In genomic region chr10:73113543-73113942, GRCh38 we compare ENCODE assay signal across 23 cellular contexts. TPM values are rescaled to one million over a fixed set of nuclear protein-coding genes. Genes with fewer than 3 reads are reported as not detected.
DNase-seq lines count a peak whose midpoint lies in the region; ATAC-seq and TF ChIP-seq lines count a peak whose summit lies in the region.
"Had no signal": no experiment of that assay in that cellular context is flagged by ENCODE, and none has a peak within 500 bp of the region (broad histone marks: within the 10 kb centered on the region; RNA-seq: fewer than 3 reads in every experiment).

No MANE protein-coding gene starts in this region.

- no peak overlapping the region for H3K4me3 Mint-ChIP-seq in activated naive CD8-positive, alpha-beta T cell
- H3K4me3 Mint-ChIP-seq in activated naive CD8-positive, alpha-beta T cell treated with anti-CD3 and anti-CD28 coated beads for 36 hours = no peak overlapping the region
- no peak overlapping the region for H3K4me3 Mint-ChIP-seq in mesothelial cell of epicardium
- H3K4me3 Mint-ChIP-seq: activated CD4-positive, alpha-beta memory T cell treated with anti-CD3 and anti-CD28 coated beads, Interleukin-2, amount 10 ng/mL, durations not matched to agents 7 days and 5 days; activated T-cell treated with anti-CD3 and anti-CD28 coated beads, Interleukin-2, amount 50 U/mL, for 4 hours; CD4-positive, CD25-positive, alpha-beta regulatory T cell; central memory CD8-positive, alpha-beta T cell; stimulated activated naive B cell treated with anti-CD40 and anti-IgM and Interleukin-4, amounts not matched to agents 10 μg/mL and 1 μg/mL and 100 μg/mL, for 72 hours; T-helper 1 cell treated with Interleukin-12 subunit alpha and Interleukin-12 subunit beta and Interleukin-4 antibody, amounts not matched to agents 30 μg/mL and 1 μg/mL, for 36 hours; WTC11 had no signal

- WGBS in smooth muscle cell (ENCODE audit: low lambda C conversion rate) = 56% methylated on average over 1 of the region's 1 CpG

- TSS peak; percentile 38 for BruUV-seq in Panc1 (replicated peaks; lab: Mats Ljungman, UMichigan)

- no peak for TF ChIP-seq CTCF in Panc1 (IDR thresholded peaks at IDR 0.05)
- TF ChIP-seq CTCF in smooth muscle cell (IDR thresholded peaks at IDR 0.05; ENCODE audit: borderline replicate concordance, insufficient read depth, poor library complexity, severe bottlenecking) = no peak
- TF ChIP-seq CTCF in mesothelial cell of epicardium (IDR thresholded peaks at IDR 0.05; ENCODE audit: unreplicated experiment) = no peak

- peaks cover 15% of the 10 kb centered on the region for H3K4me1 Mint-ChIP-seq in activated naive CD8-positive, alpha-beta T cell (ENCODE audit: low read depth)
- H3K4me1 Mint-ChIP-seq in activated naive CD8-positive, alpha-beta T cell treated with anti-CD3 and anti-CD28 coated beads for 36 hours = peaks cover 17% of the 10 kb centered on the region
- H3K4me1 Mint-ChIP-seq in mesothelial cell of epicardium = peaks cover 6% of the 10 kb centered on the region

- no peaks in the 10 kb centered on the region for H3K79me2 ChIP-seq in smooth muscle cell (ENCODE audit: low read depth)

- H3K4me3 ChIP-seq in Panc1 (ENCODE audit: low read depth in 2 of 2, low read length in 2 of 2) = no peak overlapping the region
- H3K4me3 ChIP-seq in smooth muscle cell = no peak overlapping the region
- H3K4me3 ChIP-seq: gastroesophageal sphincter, HAP-1, transverse colon had no signal

- intact Hi-C loops in Panc1 (cut with micrococcal nuclease; ENCODE audit: unreplicated experiment) = no loop called here

- peaks cover 10% of the 10 kb centered on the region for H3K36me3 Mint-ChIP-seq in activated naive CD8-positive, alpha-beta T cell
- H3K36me3 Mint-ChIP-seq in activated naive CD8-positive, alpha-beta T cell treated with anti-CD3 and anti-CD28 coated beads for 36 hours = peaks cover 22% of the 10 kb centered on the region
- peaks cover 13% of the 10 kb centered on the region for H3K36me3 Mint-ChIP-seq in mesothelial cell of epicardium

- H3K9ac ChIP-seq in smooth muscle cell (ENCODE audit: low read depth) = no peak overlapping the region

- H3K4me2 ChIP-seq in smooth muscle cell = no peak overlapping the region

- ATAC-seq in Panc1 (no peak), HG03342 (IDR thresholded peaks at IDR 0.05; ENCODE audit: unreplicated experiment) (no peak), HG02588 (IDR thresholded peaks at IDR 0.05; ENCODE audit: unreplicated experiment) (no peak)
- ATAC-seq: activated T-cell treated with anti-CD3 and anti-CD28 coated beads, Interleukin-2, amount 50 U/mL, for 4 hours; gastroesophageal sphincter; left lung; stimulated activated naive B cell treated with anti-CD40 and anti-IgM and Interleukin-4, amounts not matched to agents 10 μg/mL and 1 μg/mL and 100 μg/mL, for 72 hours; WTC11 had no signal

- H3K27ac Mint-ChIP-seq in activated naive CD8-positive, alpha-beta T cell = peak overlapping the region; percentile 41
- no peak overlapping the region for H3K27ac Mint-ChIP-seq in activated naive CD8-positive, alpha-beta T cell treated with anti-CD3 and anti-CD28 coated beads for 36 hours
- no peak overlapping the region for H3K27ac Mint-ChIP-seq in mesothelial cell of epicardium
- H3K27ac Mint-ChIP-seq: activated CD4-positive, alpha-beta memory T cell treated with anti-CD3 and anti-CD28 coated beads, Interleukin-2, amount 10 ng/mL, durations not matched to agents 7 days and 5 days; CD4-positive, CD25-positive, alpha-beta regulatory T cell; T-helper 1 cell treated with Interleukin-12 subunit alpha and Interleukin-12 subunit beta and Interleukin-4 antibody, amounts not matched to agents 30 μg/mL and 1 μg/mL, for 36 hours; WTC11 had no signal

- CTCF ChIA-PET in Panc1 (lab: Charles Lee) = no interaction called here

- POLR2A ChIA-PET in Panc1 (lab: Charles Lee) = interaction anchor here (1.6 kb wide), 1 partner anchor 17 kb away, joined by 13 read pairs; the partner anchor contains the start of gene P4HA1

- H3K27me3 ChIP-seq in Panc1 (ENCODE audit: control insufficient read depth, insufficient read depth, low read length) (no peaks in the 10 kb centered on the region), smooth muscle cell (ENCODE audit: low read depth) (no peaks in the 10 kb centered on the region)
- H3K27me3 ChIP-seq: gastroesophageal sphincter, left lung, transverse colon had no signal

- no peak for DNase-seq in activated naive CD8-positive, alpha-beta T cell treated with anti-CD3 and anti-CD28 coated beads for 36 hours
- DNase-seq in Panc1 (ENCODE audit: low read depth, low spot score) (no peak), fibroblast of peridontal ligament (ENCODE audit: extremely low read depth) (peak; percentile 48), smooth muscle cell (lab: John Stamatoyannopoulos, UW; ENCODE audit: unreplicated experiment) (no peak), mesothelial cell of epicardium (ENCODE audit: low spot score in 2 of 2, unreplicated experiment in 2 of 2) (no peak)
- DNase-seq: activated CD4-positive, alpha-beta memory T cell treated with anti-CD3 and anti-CD28 coated beads, Interleukin-2, amount 10 ng/mL, durations not matched to agents 7 days and 5 days; activated T-cell treated with anti-CD3 and anti-CD28 coated beads, Interleukin-2, amount 50 U/mL, for 4 hours; CD4-positive, CD25-positive, alpha-beta regulatory T cell; DMS153; left lung; NCI-H1417 treated with DMSO at 0.1 percent for 48 hours; NCI-H2227 treated with DMSO at 0.1 percent for 48 hours; posterior cingulate gyrus; stimulated activated naive B cell treated with anti-CD40 and anti-IgM and Interleukin-4, amounts not matched to agents 10 μg/mL and 1 μg/mL and 100 μg/mL, for 72 hours; transverse colon had no signal

- H3F3A ChIP-seq in smooth muscle cell (ENCODE audit: low read depth) = peaks cover 3% of the 10 kb centered on the region

- H3K9me3 ChIP-seq in Panc1 (ENCODE audit: control insufficient read depth, insufficient read depth, low read depth, low read length) (no peaks in the 10 kb centered on the region), smooth muscle cell (replicated peaks; ENCODE audit: low read depth) (no peaks in the 10 kb centered on the region)
- H3K9me3 ChIP-seq: gastroesophageal sphincter, HAP-1, left lung, transverse colon had no signal

- H3K36me3 ChIP-seq in Panc1 (ENCODE audit: control insufficient read depth, insufficient read depth, low read length) (no peaks in the 10 kb centered on the region), smooth muscle cell (ENCODE audit: low read depth) (no peaks in the 10 kb centered on the region)
- H3K36me3 ChIP-seq: HAP-1, transverse colon had no signal

- no peak overlapping the region for H3K27ac ChIP-seq in Panc1 (ENCODE audit: low read length)
- peak overlapping the region; percentile 36 for H3K27ac ChIP-seq in smooth muscle cell (ENCODE audit: low read depth)
- H3K27ac ChIP-seq: gastroesophageal sphincter, left lung, transverse colon had no signal

- no peaks in the 10 kb centered on the region for H4K20me1 ChIP-seq in smooth muscle cell (ENCODE audit: low read depth)

- in situ Hi-C loops in Panc1 (cut with HindIII; ENCODE audit: low pct_unique_long_range_greater_than_20kb, low sequenced_read_pairs) = no loop called here

- H3K9me3 Mint-ChIP-seq in activated naive CD8-positive, alpha-beta T cell (ENCODE audit: low read depth) = no peaks in the 10 kb centered on the region
- peaks cover 5% of the 10 kb centered on the region for H3K9me3 Mint-ChIP-seq in activated naive CD8-positive, alpha-beta T cell treated with anti-CD3 and anti-CD28 coated beads for 36 hours
- H3K9me3 Mint-ChIP-seq in mesothelial cell of epicardium = peaks cover 3% of the 10 kb centered on the region
- H3K9me3 Mint-ChIP-seq: activated T-cell treated with anti-CD3 and anti-CD28 coated beads, Interleukin-2, amount 50 U/mL, for 4 hours; central memory CD8-positive, alpha-beta T cell had no signal

- H3K4me1 ChIP-seq in Panc1 (ENCODE audit: control insufficient read depth, insufficient read depth, low read length) (peaks cover 11% of the 10 kb centered on the region), smooth muscle cell (ENCODE audit: low read depth) (no peaks in the 10 kb centered on the region)

- H3K27me3 Mint-ChIP-seq in activated naive CD8-positive, alpha-beta T cell = no peaks in the 10 kb centered on the region
- no peaks in the 10 kb centered on the region for H3K27me3 Mint-ChIP-seq in activated naive CD8-positive, alpha-beta T cell treated with anti-CD3 and anti-CD28 coated beads for 36 hours
- H3K27me3 Mint-ChIP-seq in mesothelial cell of epicardium (ENCODE audit: low read depth) = no peaks in the 10 kb centered on the region
- H3K27me3 Mint-ChIP-seq: activated CD4-positive, alpha-beta memory T cell treated with anti-CD3 and anti-CD28 coated beads, Interleukin-2, amount 10 ng/mL, durations not matched to agents 7 days and 5 days; CD4-positive, CD25-positive, alpha-beta regulatory T cell; central memory CD8-positive, alpha-beta T cell; stimulated activated naive B cell treated with anti-CD40 and anti-IgM and Interleukin-4, amounts not matched to agents 10 μg/mL and 1 μg/mL and 100 μg/mL, for 72 hours had no signal

- no peak overlapping the region for H2AFZ ChIP-seq in smooth muscle cell (ENCODE audit: low read depth)

RNA-seq across cellular contexts. Expression of gene NUDT13, which starts 3.3 kb away (rescaled TPM):
- 1 to 10 TPM; 1.2 to 1.4 TPM for total RNA-seq in activated naive CD8-positive, alpha-beta T cell treated with anti-CD3 and anti-CD28 coated beads for 36 hours
- total RNA-seq in Panc1 (2021; ENCODE audit: unreplicated experiment) (6.1 TPM), smooth muscle cell (0.36 and 1.4 TPM in 2 replicates), mesothelial cell of epicardium (3.5 to 4.4 TPM (median 3.7 TPM) in 3 replicates)
- polyA plus RNA-seq in Panc1 (2012; ENCODE audit: insufficient read length) = 3.2 TPM
- polyA plus RNA-seq in smooth muscle cell = 1.7 and 1.9 TPM in 2 replicates

RNA-seq across cellular contexts. Expression of gene P4HA1, which starts 16.9 kb away (rescaled TPM):
- total RNA-seq in activated naive CD8-positive, alpha-beta T cell treated with anti-CD3 and anti-CD28 coated beads for 36 hours = 10 to 100 TPM; 44.5 to 45.4 TPM
- total RNA-seq in Panc1 (2021; ENCODE audit: unreplicated experiment) (58.5 TPM), smooth muscle cell (489 and 568 TPM in 2 replicates), mesothelial cell of epicardium (103 to 111 TPM (median 105 TPM) in 3 replicates)
- polyA plus RNA-seq in Panc1 (2012; ENCODE audit: insufficient read length) = 41.0 TPM
- polyA plus RNA-seq in smooth muscle cell = 366 and 467 TPM in 2 replicates

RNA-seq across cellular contexts. Expression of gene ECD, which starts 54.3 kb away (rescaled TPM):
- total RNA-seq in activated naive CD8-positive, alpha-beta T cell treated with anti-CD3 and anti-CD28 coated beads for 36 hours = 10 to 100 TPM; 39.2 to 39.8 TPM
- total RNA-seq in Panc1 (2021; ENCODE audit: unreplicated experiment) = 53.9 TPM
- polyA plus RNA-seq in Panc1 (2012; ENCODE audit: insufficient read length) = 37.0 TPM
- 34.0 and 38.2 TPM in 2 replicates for total RNA-seq in smooth muscle cell
- polyA plus RNA-seq in smooth muscle cell = 28.1 and 36.4 TPM in 2 replicates
- 30.2 to 31.4 TPM (median 30.5 TPM) in 3 replicates for total RNA-seq in mesothelial cell of epicardium

RNA-seq across cellular contexts. Expression of gene FAM149B1, which starts 54.4 kb away (rescaled TPM):
- total RNA-seq in activated naive CD8-positive, alpha-beta T cell treated with anti-CD3 and anti-CD28 coated beads for 36 hours = 10 to 100 TPM; 11.1 to 12.6 TPM
- total RNA-seq in Panc1 (2021; ENCODE audit: unreplicated experiment) (20.8 TPM), smooth muscle cell (29.0 and 33.6 TPM in 2 replicates), mesothelial cell of epicardium (31.4 to 33.7 TPM (median 31.9 TPM) in 3 replicates)
- 16.3 TPM for polyA plus RNA-seq in Panc1 (2012; ENCODE audit: insufficient read length)
- polyA plus RNA-seq in smooth muscle cell = 10.5 and 11.9 TPM in 2 replicates
